In the genomic region with DNA sequence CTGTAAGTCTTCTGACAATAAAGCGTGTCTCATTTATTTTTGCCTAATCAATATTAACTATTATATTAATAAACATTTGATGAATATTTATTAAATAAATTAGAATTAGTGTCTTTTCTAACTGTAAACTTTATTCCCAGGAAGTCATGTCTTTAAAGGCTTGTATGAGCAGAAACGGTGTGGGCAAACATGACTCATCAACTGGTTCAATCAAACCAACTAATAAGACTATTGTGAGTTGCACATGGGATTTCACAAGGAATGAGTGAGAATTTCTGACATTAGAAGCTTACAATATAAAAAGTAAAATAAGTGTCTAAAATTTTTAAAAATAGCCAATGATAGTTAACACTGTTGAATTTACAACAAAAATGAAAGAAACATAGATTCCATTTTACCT, we compare ENCODE assay signal across 18 cellular contexts.
DNase-seq lines count a peak whose midpoint lies in the region; TF ChIP-seq lines count a peak whose summit lies in the region.
"Had no signal": no experiment of that assay in that cellular context is flagged by ENCODE, and none has a peak within 500 bp of the region (broad histone marks: within the 10 kb centered on the region; RNA-seq: fewer than 3 reads in every experiment).

No MANE protein-coding gene starts in this region.

- H3K27ac ChIP-seq in neural progenitor cell: no peak overlapping the region
- H3K27ac ChIP-seq: SJCRH30 had no signal

- TF ChIP-seq CTCF in astrocyte of the spinal cord (IDR thresholded peaks at IDR 0.05; ENCODE audit: low read depth, low read length) (no peak), fibroblast of pulmonary artery (IDR thresholded peaks at IDR 0.05; ENCODE audit: low read length, missing control alignments) (no peak), retinal pigment epithelial cell (conservative IDR thresholded peaks at IDR 0.05; ENCODE audit: low read depth, low read length) (no peak), neural progenitor cell (IDR thresholded peaks at IDR 0.05) (no peak)

- H2AFZ ChIP-seq in neural progenitor cell (replicated peaks): no peak overlapping the region

- peak; percentile 6 for DNase-seq in ELR (ENCODE audit: low read depth)
- DNase-seq in astrocyte of the spinal cord (ENCODE audit: low read depth, low spot score): peak; percentile 12
- peak; percentile 7 for DNase-seq in fibroblast of pulmonary artery (ENCODE audit: low read depth)
- DNase-seq in retinal pigment epithelial cell (ENCODE audit: low read depth): peak; percentile 8
- no peak for DNase-seq in effector CD4-positive, alpha-beta T cell
- no peak for DNase-seq in neural progenitor cell (ENCODE audit: low spot score)
- DNase-seq in NCI-H82 (lab: John Stamatoyannopoulos, UW): no peak
- DNase-seq: Caco-2, DMS 273 treated with DMSO at 0.1 percent for 48 hours, EL, Kasumi-1, NCI-H1048, NCI-H1417 treated with DMSO at 0.1 percent for 48 hours, NCI-H187 treated with DMSO at 0.1 percent for 48 hours, NCI-H2107, NCI-H69, SJCRH30 had no signal

- H3K36me3 Mint-ChIP-seq in neural progenitor cell: no peaks in the 10 kb centered on the region
- H3K36me3 Mint-ChIP-seq: CD4-positive, CD25-positive, alpha-beta regulatory T cell had no signal

- H3K9me3 ChIP-seq in neural progenitor cell (ENCODE audit: low read depth): no peaks in the 10 kb centered on the region
- H3K9me3 ChIP-seq: Caco-2, SJCRH30 had no signal

- H3K4me3 ChIP-seq in astrocyte of the spinal cord (ENCODE audit: low read depth, low read length) (no peak overlapping the region), fibroblast of pulmonary artery (replicated peaks; ENCODE audit: low read depth, low read length) (no peak overlapping the region), retinal pigment epithelial cell (ENCODE audit: low read length) (no peak overlapping the region), neural progenitor cell (no peak overlapping the region)
- H3K4me3 ChIP-seq: SJCRH30 had no signal

- H3K27me3 ChIP-seq in neural progenitor cell: no peaks in the 10 kb centered on the region
- H3K27me3 ChIP-seq: SJCRH30 had no signal

- H3K4me2 ChIP-seq in neural progenitor cell: no peak overlapping the region

- no peaks in the 10 kb centered on the region for H3K36me3 ChIP-seq in neural progenitor cell
- H3K36me3 ChIP-seq: SJCRH30 had no signal

- peaks cover 3% of the 10 kb centered on the region for H3K4me1 ChIP-seq in neural progenitor cell
- H3K4me1 ChIP-seq: Caco-2, SJCRH30 had no signal

- no peak overlapping the region for H3K4me3 Mint-ChIP-seq in neural progenitor cell
- H3K4me3 Mint-ChIP-seq: CD4-positive, CD25-positive, alpha-beta regulatory T cell had no signal

- no peak overlapping the region for H3K9ac ChIP-seq in neural progenitor cell

- in situ Hi-C loops in astrocyte of the spinal cord (cut with HindIII; ENCODE audit: low sequenced_read_pairs): no loop called here

- H3K79me2 ChIP-seq in neural progenitor cell (ENCODE audit: low read depth): no peaks in the 10 kb centered on the region

- H3K27me3 Mint-ChIP-seq in neural progenitor cell (ENCODE audit: insufficient read depth, low read depth): no peaks in the 10 kb centered on the region
- H3K27me3 Mint-ChIP-seq: CD4-positive, CD25-positive, alpha-beta regulatory T cell had no signal

- H3K4me1 Mint-ChIP-seq in neural progenitor cell: no peaks in the 10 kb centered on the region

- H3K27ac Mint-ChIP-seq in neural progenitor cell: no peak overlapping the region
- H3K27ac Mint-ChIP-seq: CD4-positive, CD25-positive, alpha-beta regulatory T cell had no signal

- no peaks in the 10 kb centered on the region for H4K20me1 ChIP-seq in neural progenitor cell (ENCODE audit: low read depth)

- H3F3A ChIP-seq in neural progenitor cell (ENCODE audit: low read depth): no peaks in the 10 kb centered on the region

- H3K9me3 Mint-ChIP-seq in neural progenitor cell: no peaks in the 10 kb centered on the region

Comparison
In these comparisons a context has a peak if more than half of its experiments do, and no peak if none do; other contexts are left out.
1. DNase-seq: peak in ELR (single experiment), astrocyte of the spinal cord (single experiment), fibroblast of pulmonary artery (single experiment) and retinal pigment epithelial cell (single experiment); none in effector CD4-positive, alpha-beta T cell (single experiment), neural progenitor cell (single experiment) and NCI-H82 (single experiment).